Comparison of ENCODE assay signal across 1 cellular context in genomic region chr16:2156025-2156848, GRCh38.
TF ChIP-seq lines count a peak whose summit lies in the region.

No MANE protein-coding gene starts in this region.

TF ChIP-seq in K562, 482 proteins besides CTCF, POLR2A, EP300 and RAD21 (continues in another document):
- TF ChIP-seq, protein P1, sequence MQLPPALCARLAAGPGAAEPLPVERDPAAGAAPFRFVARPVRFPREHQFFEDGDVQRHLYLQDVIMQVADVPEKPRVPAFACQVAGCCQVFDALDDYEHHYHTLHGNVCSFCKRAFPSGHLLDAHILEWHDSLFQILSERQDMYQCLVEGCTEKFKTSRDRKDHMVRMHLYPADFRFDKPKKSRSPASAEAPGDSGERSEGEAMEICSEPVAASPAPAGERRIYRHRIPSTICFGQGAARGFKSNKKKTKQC (CRISPR knock-in tag; IDR thresholded peaks at IDR 0.05): peak; percentile 20; the same call in 1 of the 2 replicates
- TF ChIP-seq TEAD1 (CRISPR knock-in tag; IDR thresholded peaks at IDR 0.05) (peak in 1 of 2 experiments; percentile 55; a peak in 1 of 4 replicates), ZNF75A (CRISPR knock-in tag; IDR thresholded peaks at IDR 0.05) (no peak), ZBTB7A (IDR thresholded peaks at IDR 0.05; ENCODE audit: borderline replicate concordance, control insufficient read depth, low read depth, low read length) (peak; percentile 50), HDGF (IDR thresholded peaks at IDR 0.05) (no peak), HDAC1 (IDR thresholded peaks at IDR 0.05) (peak in 1 of 2 experiments; percentile 55; a peak in 2 of 4 replicates), TCF15 (CRISPR knock-in tag; IDR thresholded peaks at IDR 0.05) (0 out of 2 replicates have a peak, but pooled peaks have one; percentile 33), ZBTB40 (IDR thresholded peaks at IDR 0.05) (peak; percentile 45), ZBTB40 (CRISPR knock-in tag; IDR thresholded peaks at IDR 0.05) (no peak), SMARCA4 (IDR thresholded peaks at IDR 0.05) (no peak), ARID4B (CRISPR knock-in tag; IDR thresholded peaks at IDR 0.05) (peak; percentile 59; the same call in 1 of the 2 replicates), SMARCE1 (IDR thresholded peaks at IDR 0.05) (peak; percentile 51; the same call in 1 of the 2 replicates), NONO (IDR thresholded peaks at IDR 0.05; ENCODE audit: low read depth in 2 of 2, low read length in 1 of 2) (no peak), ZNF324 (CRISPR knock-in tag; IDR thresholded peaks at IDR 0.05) (no peak), NCOA6 (IDR thresholded peaks at IDR 0.05) (no peak), ZNF76 (CRISPR knock-in tag; IDR thresholded peaks at IDR 0.05; ENCODE audit: borderline replicate concordance) (0 out of 2 replicates have a peak, but pooled peaks have one; percentile 27), KAT7 (CRISPR knock-in tag; IDR thresholded peaks at IDR 0.05; ENCODE audit: borderline replicate concordance) (peak; percentile 42; the same call in 1 of the 2 replicates), SAP30 (IDR thresholded peaks at IDR 0.05; ENCODE audit: borderline replicate concordance, insufficient read depth, low read depth, low read length, poor library complexity, severe bottlenecking) (peak; percentile 65), TSHZ1 (CRISPR knock-in tag; IDR thresholded peaks at IDR 0.05) (no peak), JUN (IDR thresholded peaks at IDR 0.05; ENCODE audit: borderline replicate concordance, low read depth, low read length) (no peak), JUN (CRISPR knock-in tag; IDR thresholded peaks at IDR 0.05; ENCODE audit: borderline replicate concordance) (0 out of 2 replicates have a peak, but pooled peaks have one; percentile 28), PRPF4 (IDR thresholded peaks at IDR 0.05; ENCODE audit: insufficient read depth, low read depth, low read length, poor library complexity, severe bottlenecking) (no peak)
- TF ChIP-seq, protein P2, sequence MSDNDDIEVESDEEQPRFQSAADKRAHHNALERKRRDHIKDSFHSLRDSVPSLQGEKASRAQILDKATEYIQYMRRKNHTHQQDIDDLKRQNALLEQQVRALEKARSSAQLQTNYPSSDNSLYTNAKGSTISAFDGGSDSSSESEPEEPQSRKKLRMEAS (CRISPR knock-in tag; IDR thresholded peaks at IDR 0.05): 0 out of 2 replicates have a peak, but pooled peaks have one; percentile 15
- TF ChIP-seq, protein P3, sequence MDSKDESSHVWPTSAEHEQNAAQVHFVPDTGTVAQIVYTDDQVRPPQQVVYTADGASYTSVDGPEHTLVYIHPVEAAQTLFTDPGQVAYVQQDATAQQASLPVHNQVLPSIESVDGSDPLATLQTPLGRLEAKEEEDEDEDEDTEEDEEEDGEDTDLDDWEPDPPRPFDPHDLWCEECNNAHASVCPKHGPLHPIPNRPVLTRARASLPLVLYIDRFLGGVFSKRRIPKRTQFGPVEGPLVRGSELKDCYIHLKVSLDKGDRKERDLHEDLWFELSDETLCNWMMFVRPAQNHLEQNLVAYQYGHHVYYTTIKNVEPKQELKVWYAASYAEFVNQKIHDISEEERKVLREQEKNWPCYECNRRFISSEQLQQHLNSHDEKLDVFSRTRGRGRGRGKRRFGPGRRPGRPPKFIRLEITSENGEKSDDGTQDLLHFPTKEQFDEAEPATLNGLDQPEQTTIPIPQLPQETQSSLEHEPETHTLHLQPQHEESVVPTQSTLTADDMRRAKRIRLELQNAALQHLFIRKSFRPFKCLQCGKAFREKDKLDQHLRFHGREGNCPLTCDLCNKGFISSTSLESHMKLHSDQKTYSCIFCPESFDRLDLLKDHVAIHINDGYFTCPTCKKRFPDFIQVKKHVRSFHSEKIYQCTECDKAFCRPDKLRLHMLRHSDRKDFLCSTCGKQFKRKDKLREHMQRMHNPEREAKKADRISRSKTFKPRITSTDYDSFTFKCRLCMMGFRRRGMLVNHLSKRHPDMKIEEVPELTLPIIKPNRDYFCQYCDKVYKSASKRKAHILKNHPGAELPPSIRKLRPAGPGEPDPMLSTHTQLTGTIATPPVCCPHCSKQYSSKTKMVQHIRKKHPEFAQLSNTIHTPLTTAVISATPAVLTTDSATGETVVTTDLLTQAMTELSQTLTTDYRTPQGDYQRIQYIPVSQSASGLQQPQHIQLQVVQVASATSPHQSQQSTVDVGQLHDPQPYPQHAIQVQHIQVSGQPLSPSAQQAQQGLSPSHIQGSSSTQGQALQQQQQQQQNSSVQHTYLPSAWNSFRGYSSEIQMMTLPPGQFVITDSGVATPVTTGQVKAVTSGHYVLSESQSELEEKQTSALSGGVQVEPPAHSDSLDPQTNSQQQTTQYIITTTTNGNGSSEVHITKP (IDR thresholded peaks at IDR 0.05; ENCODE audit: partially characterized antibody): peak; percentile 6
- TF ChIP-seq, protein P4, sequence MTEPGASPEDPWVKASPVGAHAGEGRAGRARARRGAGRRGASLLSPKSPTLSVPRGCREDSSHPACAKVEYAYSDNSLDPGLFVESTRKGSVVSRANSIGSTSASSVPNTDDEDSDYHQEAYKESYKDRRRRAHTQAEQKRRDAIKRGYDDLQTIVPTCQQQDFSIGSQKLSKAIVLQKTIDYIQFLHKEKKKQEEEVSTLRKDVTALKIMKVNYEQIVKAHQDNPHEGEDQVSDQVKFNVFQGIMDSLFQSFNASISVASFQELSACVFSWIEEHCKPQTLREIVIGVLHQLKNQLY (CRISPR knock-in tag; conservative IDR thresholded peaks at IDR 0.05): 0 out of 4 replicates have a peak, but pooled peaks of 1 of the 2 experiments have one; percentile 14
- TF ChIP-seq, protein P5, sequence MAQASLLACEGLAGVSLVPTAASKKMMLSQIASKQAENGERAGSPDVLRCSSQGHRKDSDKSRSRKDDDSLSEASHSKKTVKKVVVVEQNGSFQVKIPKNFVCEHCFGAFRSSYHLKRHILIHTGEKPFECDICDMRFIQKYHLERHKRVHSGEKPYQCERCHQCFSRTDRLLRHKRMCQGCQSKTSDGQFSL (CRISPR knock-in tag; IDR thresholded peaks at IDR 0.05): peak; percentile 62; the same call in 1 of the 2 replicates
- TF ChIP-seq, protein P5 (tag; IDR thresholded peaks at IDR 0.05): peak in 1 of 2 experiments; percentile 31; a peak in 2 of 4 replicates
